8 cellular contexts compared by ENCODE assay signal in genomic region chr22:38398609-38399401, GRCh38. TPM values are rescaled to one million over a fixed set of nuclear protein-coding genes. Genes with fewer than 3 reads are reported as not detected.
DNase-seq lines count a peak whose midpoint lies in the region; ATAC-seq and TF ChIP-seq lines count a peak whose summit lies in the region.

No MANE protein-coding gene starts in this region.

- peak overlapping the region; percentile 92 for H3K4me3 ChIP-seq in GM12864 (ENCODE audit: low read depth, low read length)
- H3K4me3 ChIP-seq in colonic mucosa: peak overlapping the region; percentile 52

- no peaks in the 10 kb centered on the region for H3K36me3 Mint-ChIP-seq in activated CD4-positive, alpha-beta T cell treated with anti-CD3 and anti-CD28 coated beads for 36 hours (ENCODE audit: low read depth)

- POLR2A ChIA-PET in activated CD4-positive, alpha-beta T cell treated with anti-CD3 and anti-CD28 coated beads for 36 hours (lab: Charles Lee): interaction anchor here (0.6 to 1.1 kb wide), 3 partner anchors 75 to 832 kb away, joined by 3 to 4 read pairs (median 3); no protein-coding TSS in a partner anchor

- intact Hi-C loops in activated CD4-positive, alpha-beta T cell treated with anti-CD3 and anti-CD28 coated beads for 36 hours (cut with DNase I, micrococcal nuclease): loop anchor here (1.0 to 5.0 kb wide), 14 partner anchors 82 to 597 kb away; partner anchors contain the start of genes DDX17 (in 2 of the 2), DMC1 (in 2 of the 2), CBX6 (in 1 of the 2) and CSNK1E (in 1 of the 2)
- intact Hi-C loops in colonic mucosa (cut with DNase I): loop anchor here (10.0 kb wide), 1 partner anchor 106 kb away; the partner anchor contains the start of gene DDX17

- no peaks in the 10 kb centered on the region for H3K9me3 Mint-ChIP-seq in activated CD4-positive, alpha-beta T cell treated with anti-CD3 and anti-CD28 coated beads for 36 hours (ENCODE audit: low read depth)

- CTCF ChIA-PET in activated CD4-positive, alpha-beta T cell treated with anti-CD3 and anti-CD28 coated beads for 36 hours (lab: Charles Lee): no interaction called here

- no peaks in the 10 kb centered on the region for H3K27me3 ChIP-seq in colonic mucosa

- H3K4me1 ChIP-seq in colonic mucosa: no peaks in the 10 kb centered on the region

- peaks cover 38% of the 10 kb centered on the region for H3K4me1 Mint-ChIP-seq in activated CD4-positive, alpha-beta T cell treated with anti-CD3 and anti-CD28 coated beads for 36 hours

- no peak for TF ChIP-seq CTCF in GM12864 (IDR thresholded peaks at IDR 0.05; ENCODE audit: low read depth, low read length, missing control alignments)
- TF ChIP-seq CTCF in colonic mucosa (IDR thresholded peaks at IDR 0.05): no peak

- peak overlapping the region; percentile 34 to 86 for H3K9ac ChIP-seq in colonic mucosa (ENCODE audit: low read depth in 2 of 2, low read length in 2 of 2)

- no peak for DNase-seq in GM12864 (ENCODE audit: low read depth)
- peak; percentile 87 for DNase-seq in NCI-H345 (lab: John Stamatoyannopoulos, UW)
- peak; percentile 92 for DNase-seq in activated CD4-positive, alpha-beta T cell treated with anti-CD3 and anti-CD28 coated beads for 36 hours
- DNase-seq in colonic mucosa: peak; percentile 89
- DNase-seq in left lobe of liver (ENCODE audit: low spot score): peak; percentile 88
- DNase-seq in stimulated activated CD4-positive, alpha-beta T cell treated with anti-CD3 and anti-CD28 coated beads, Interleukin-1b, Interleukin-23, amount 100 ng/mL, for 48 hours: peak; percentile 85
- no peak for DNase-seq in NCI-H1048 (lab: John Stamatoyannopoulos, UW)

- peak overlapping the region; percentile 82 for H3K27ac ChIP-seq in colonic mucosa

- H3K27ac Mint-ChIP-seq in activated CD4-positive, alpha-beta T cell treated with anti-CD3 and anti-CD28 coated beads for 36 hours: peak overlapping the region; percentile 47

- no peaks in the 10 kb centered on the region for H3K36me3 ChIP-seq in colonic mucosa

- H3K9me3 ChIP-seq in colonic mucosa: no peaks in the 10 kb centered on the region

- no peaks in the 10 kb centered on the region for H3K27me3 Mint-ChIP-seq in activated CD4-positive, alpha-beta T cell treated with anti-CD3 and anti-CD28 coated beads for 36 hours

- H3K4me3 Mint-ChIP-seq in activated CD4-positive, alpha-beta T cell treated with anti-CD3 and anti-CD28 coated beads for 36 hours: peak overlapping the region; percentile 72

- ATAC-seq in HG02763 (IDR thresholded peaks at IDR 0.05; ENCODE audit: unreplicated experiment): peak; percentile 46
- ATAC-seq in activated CD4-positive, alpha-beta T cell treated with anti-CD3 and anti-CD28 coated beads for 36 hours: peak; percentile 67
- peak; percentile 88 for ATAC-seq in left lobe of liver

RNA-seq across cellular contexts. Expression of gene KCNJ4, which starts 56.2 kb away (rescaled TPM):
- total RNA-seq in activated CD4-positive, alpha-beta T cell treated with anti-CD3 and anti-CD28 coated beads for 36 hours: not detected
- total RNA-seq in colonic mucosa (not detected), left lobe of liver (not detected)

Comparison
In these comparisons a context has a peak if more than half of its experiments do, and no peak if none do; other contexts are left out.
1. DNase-seq: peak in NCI-H345 (single experiment), activated CD4-positive, alpha-beta T cell treated with anti-CD3 and anti-CD28 coated beads for 36 hours (single experiment), colonic mucosa (single experiment), left lobe of liver (single experiment) and stimulated activated CD4-positive, alpha-beta T cell treated with anti-CD3 and anti-CD28 coated beads, Interleukin-1b, Interleukin-23, amount 100 ng/mL, for 48 hours (single experiment); none in GM12864 (single experiment) and NCI-H1048 (single experiment).
2. Peak in every context shown above with its lines, with median percentiles within 50 percentile points of each other: ATAC-seq.